In the genomic region with DNA sequence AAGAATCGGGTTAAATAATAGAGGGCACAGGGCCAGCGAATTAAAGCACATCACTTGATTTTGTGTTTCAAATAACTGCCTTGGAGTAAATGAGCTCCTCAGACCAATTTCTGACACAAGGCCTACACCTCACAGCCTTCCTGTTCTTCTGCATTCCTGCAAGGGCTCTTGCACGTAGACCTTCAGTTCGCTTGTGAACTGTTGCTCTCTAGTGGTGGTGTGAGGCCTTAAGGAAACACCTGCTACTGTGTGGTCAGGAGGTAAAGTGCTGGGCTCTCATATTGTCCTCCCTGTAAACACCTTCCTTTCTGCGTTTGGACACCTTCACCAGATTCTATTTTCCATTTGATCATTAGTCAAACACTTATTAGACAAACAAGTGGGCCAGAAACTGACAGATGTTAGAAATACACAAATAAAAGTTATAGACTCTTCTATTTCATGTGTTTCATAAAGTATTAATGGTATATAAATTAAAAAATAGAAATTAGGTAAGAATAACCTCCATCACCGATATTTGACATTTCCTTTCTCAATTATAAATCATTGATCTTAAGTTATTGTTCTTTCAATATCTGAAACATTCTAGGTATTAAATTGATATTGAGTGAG, we compare ENCODE assay signal across 8 cellular contexts. TPM values are rescaled to one million over a fixed set of nuclear protein-coding genes. Genes with fewer than 3 reads are reported as not detected.
DNase-seq lines count a peak whose midpoint lies in the region; ATAC-seq, FAIRE-seq and TF ChIP-seq lines count a peak whose summit lies in the region.

No MANE protein-coding gene starts in this region.

- CTCF ChIA-PET in endothelial cell of umbilical vein (lab: Charles Lee), result interaction anchor here (0.6 to 9.2 kb wide), 24 partner anchors 10 to 342 kb away, joined by 3 to 332 read pairs (median 4); a partner anchor contains a TSS

- ATAC-seq in HG02840 (IDR thresholded peaks at IDR 0.05; ENCODE audit: low FRiP score, unreplicated experiment), result peak; percentile 88
- peak; percentile 73 to 100 (median 92) for ATAC-seq in pancreas

- DNase-seq in NK-92 treated with Interleukin-12 subunit alpha and Interleukin-12 subunit beta, amount 100 ng/mL, for 24 hours (lab: John Stamatoyannopoulos, UW), result peak; percentile 30
- DNase-seq in NK-92 (lab: John Stamatoyannopoulos, UW; ENCODE audit: unreplicated experiment), result no peak
- DNase-seq in NCI-H2196 (lab: John Stamatoyannopoulos, UW; ENCODE audit: unreplicated experiment), result peak; percentile 3
- peak; percentile 55 to 56 for DNase-seq in activated CD4-positive, alpha-beta T cell treated with anti-CD3 and anti-CD28 coated beads, Interleukin-2, amount 50 U/mL, for 4 hours
- DNase-seq in endothelial cell of umbilical vein (ENCODE audit: low read depth, low spot score), result peak; percentile 87
- DNase-seq in pancreas, result peak in 3 of 6 donors; percentile 24 to 42 (median 33)
- DNase-seq in NCI-H1048 (lab: John Stamatoyannopoulos, UW), result no peak

- no peak overlapping the region for H3K4me3 ChIP-seq in endothelial cell of umbilical vein (replicated peaks in 1 of 3; ENCODE audit: insufficient read depth in 1 of 3, low read depth in 1 of 3, low read length in 3 of 3)
- no peak overlapping the region for H3K4me3 ChIP-seq in pancreas

- H3K27me3 ChIP-seq in endothelial cell of umbilical vein (ENCODE audit: control insufficient read depth in 2 of 2, insufficient read depth in 2 of 2, low read length in 2 of 2) (no peaks in the 10 kb centered on the region), pancreas (no peaks in the 10 kb centered on the region)

- FAIRE-seq in endothelial cell of umbilical vein (lab: Jason Lieb, UNC), result peak; percentile 87
- peak; percentile 56 for FAIRE-seq in pancreas (lab: Jason Lieb, UNC)

- TF ChIP-seq CTCF in endothelial cell of umbilical vein (IDR thresholded peaks at IDR 0.05; ENCODE audit: extremely low read depth in 1 of 2, insufficient read depth in 1 of 2, low read depth in 1 of 2, low read length in 2 of 2) (peak; percentile 54 to 67), pancreas (IDR thresholded peaks at IDR 0.05) (peak in 2 of 4 donors; percentile 14 to 36)

- WGBS in pancreas, 2 donors, result 37 to 41% methylated on average over 6 of the region's 6 CpGs

- no peaks in the 10 kb centered on the region for H3K79me2 ChIP-seq in endothelial cell of umbilical vein (ENCODE audit: control insufficient read depth, insufficient read depth, low read length)

- no peak overlapping the region for H3K9ac ChIP-seq in endothelial cell of umbilical vein (replicated peaks; ENCODE audit: extremely low read depth, insufficient read depth, low read length)

- H2AFZ ChIP-seq in endothelial cell of umbilical vein (ENCODE audit: low read depth, low read length), result peak overlapping the region; percentile 63

- dilution Hi-C loops in endothelial cell of umbilical vein (cut with MboI; ENCODE audit: extremely low pct_ligation_motif_present, low sequenced_read_pairs), result no loop called here

- H3K27ac ChIP-seq in endothelial cell of umbilical vein (ENCODE audit: insufficient read depth, low read depth, low read length), result peak overlapping the region; percentile 1
- H3K27ac ChIP-seq in pancreas, result no peak overlapping the region

- POLR2A ChIA-PET in endothelial cell of umbilical vein (lab: Charles Lee), result no interaction called here

- no peaks in the 10 kb centered on the region for H3K9me1 ChIP-seq in endothelial cell of umbilical vein (replicated peaks; ENCODE audit: control insufficient read depth, extremely low read depth, insufficient read depth, low read length)

- H3K4me1 ChIP-seq in endothelial cell of umbilical vein (ENCODE audit: control insufficient read depth, extremely low read depth, insufficient read depth, low read length) (peaks cover 38% of the 10 kb centered on the region), pancreas (no peaks in the 10 kb centered on the region)

- no peak overlapping the region for H3K4me2 ChIP-seq in endothelial cell of umbilical vein (ENCODE audit: insufficient read depth, low read length)

- BruUV-seq in endothelial cell of umbilical vein (replicated peaks; lab: Mats Ljungman, UMichigan), result no TSS peak

- H4K20me1 ChIP-seq in endothelial cell of umbilical vein (replicated peaks; ENCODE audit: control insufficient read depth, extremely low read depth, insufficient read depth, low read length), result no peaks in the 10 kb centered on the region

- H3K9me3 ChIP-seq in endothelial cell of umbilical vein (replicated peaks; ENCODE audit: control insufficient read depth, insufficient read depth, low read length), result no peaks in the 10 kb centered on the region
- H3K9me3 ChIP-seq in pancreas, result no peaks in the 10 kb centered on the region

- H3K36me3 ChIP-seq in endothelial cell of umbilical vein (ENCODE audit: control insufficient read depth in 2 of 2, extremely low read depth in 1 of 2, insufficient read depth in 2 of 2, low read length in 2 of 2) (no peaks in the 10 kb centered on the region), pancreas (no peaks in the 10 kb centered on the region)

- intact Hi-C loops in endothelial cell of umbilical vein (cut with micrococcal nuclease), result loop anchor here (1.0 to 5.0 kb wide), 3 partner anchors 48 to 234 kb away; a partner anchor contains a TSS
- intact Hi-C loops in pancreas (cut with DNase I), result no loop called here

- no peak for TF ChIP-seq POLR2A in endothelial cell of umbilical vein (IDR thresholded peaks at IDR 0.05; ENCODE audit: low read depth, low read length)

TF ChIP-seq in endothelial cell of umbilical vein, 7 proteins besides CTCF, POLR2A, EP300 and RAD21:
- TF ChIP-seq MYC (IDR thresholded peaks at IDR 0.05; ENCODE audit: low read depth, low read length), result no peak

RNA-seq across cellular contexts. Expression of a gene that starts 29.2 kb away (rescaled TPM):
- total RNA-seq in endothelial cell of umbilical vein (not detected in 2 replicates), pancreas (under 1 TPM in 5 of 6 donors, not detected in 1; 0.28 to 0.76 (median 0.35) TPM)
- polyA plus RNA-seq in endothelial cell of umbilical vein (not detected in 2 replicates), pancreas (1 to 10 TPM in 1 of 2 donors, under 1 TPM in 1; 0.84 to 2.1 TPM)
- not detected in 2 replicates for polyA plus RNA-seq in endothelial cell of umbilical vein (2011; cell fraction: cytosol; rRNA removed)
- polyA plus RNA-seq in endothelial cell of umbilical vein (2011; cell fraction: nucleus; rRNA removed), result not detected in 2 replicates
- not detected in 2 replicates for polyA plus RNA-seq in endothelial cell of umbilical vein (2012)
- not detected in 2 replicates for polyA minus RNA-seq in endothelial cell of umbilical vein
- polyA minus RNA-seq in endothelial cell of umbilical vein (2011; cell fraction: cytosol; rRNA and poly(A)+ RNA removed), result not detected
- polyA minus RNA-seq in endothelial cell of umbilical vein (2011; cell fraction: nucleus; rRNA and poly(A)+ RNA removed), result not detected in 2 replicates

RNA-seq across cellular contexts. Expression of a gene that starts 37.4 kb away (rescaled TPM):
- total RNA-seq in endothelial cell of umbilical vein (0.49 and 1.2 TPM in 2 replicates), pancreas (1 to 10 TPM in 2 of 6 donors, under 1 TPM in 4; 0.12 to 1.9 (median 0.76) TPM)
- polyA plus RNA-seq in endothelial cell of umbilical vein (2.9 and 4.4 TPM in 2 replicates), pancreas (under 1 TPM; 0.23 to 0.31 TPM)
- polyA plus RNA-seq in endothelial cell of umbilical vein (2011; cell fraction: cytosol; rRNA removed), result 3.6 and 4.4 TPM in 2 replicates
- 17.7 and 22.0 TPM in 2 replicates for polyA plus RNA-seq in endothelial cell of umbilical vein (2011; cell fraction: nucleus; rRNA removed)
- 20.6 and 39.3 TPM in 2 replicates for polyA plus RNA-seq in endothelial cell of umbilical vein (2012)
- 6.4 and 7.9 TPM in 2 replicates for polyA minus RNA-seq in endothelial cell of umbilical vein
- polyA minus RNA-seq in endothelial cell of umbilical vein (2011; cell fraction: cytosol; rRNA and poly(A)+ RNA removed), result not detected
- 11.8 and 17.0 TPM in 2 replicates for polyA minus RNA-seq in endothelial cell of umbilical vein (2011; cell fraction: nucleus; rRNA and poly(A)+ RNA removed)

Comparison
In these comparisons a context has a peak if more than half of its experiments do, and no peak if none do; other contexts are left out.
1. DNase-seq: peak in NK-92 treated with Interleukin-12 subunit alpha and Interleukin-12 subunit beta, amount 100 ng/mL, for 24 hours (single experiment), NCI-H2196 (single experiment), activated CD4-positive, alpha-beta T cell treated with anti-CD3 and anti-CD28 coated beads, Interleukin-2, amount 50 U/mL, for 4 hours (2 of 2) and endothelial cell of umbilical vein (single experiment); none in NK-92 (single experiment) and NCI-H1048 (single experiment).